ENCODE assay signal across 9 cellular contexts in the genomic region with DNA sequence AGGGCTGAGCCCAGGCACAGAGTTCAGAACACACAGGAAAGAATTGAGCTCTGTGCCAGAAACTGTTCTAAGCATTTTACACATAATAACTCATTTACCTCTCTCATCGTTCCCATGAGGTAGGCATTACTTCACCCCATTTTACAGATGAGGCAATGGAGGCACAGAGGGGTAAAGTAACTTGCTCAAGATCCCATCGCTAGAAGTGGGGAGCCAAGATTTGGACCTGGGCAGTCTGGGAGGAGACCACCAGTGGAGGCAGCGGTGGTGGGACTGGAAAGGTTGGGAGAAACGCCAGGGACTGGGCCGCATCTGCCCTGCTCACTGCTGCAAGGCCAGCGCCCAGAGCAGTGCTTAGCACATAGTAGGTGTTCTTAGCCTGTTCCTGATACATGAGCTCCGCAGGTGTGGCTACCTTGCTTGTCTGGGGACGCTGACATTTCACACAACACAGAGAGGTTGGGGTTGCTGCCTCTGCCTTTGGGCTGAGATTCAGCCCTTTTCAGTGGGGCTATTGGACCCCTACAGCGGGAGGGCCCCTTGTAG. TPM values are rescaled to one million over a fixed set of nuclear protein-coding genes. Genes with fewer than 3 reads are reported as not detected.
A peak's percentile ranks its signal among the peaks of the same experiment; 100 is the strongest.
DNase-seq lines count a peak whose midpoint lies in the region; ATAC-seq and TF ChIP-seq lines count a peak whose summit lies in the region.
"Had no signal": no experiment of that assay in that cellular context is flagged by ENCODE, and none has a peak within 500 bp of the region (broad histone marks: within the 10 kb centered on the region; RNA-seq: fewer than 3 reads in every experiment).

No MANE protein-coding gene starts in this region.

- peak in 1 of 10 experiments; percentile 29 for DNase-seq in CD4-positive, alpha-beta T cell
- no peak for DNase-seq in Panc1 (ENCODE audit: low read depth, low spot score)
- no peak for DNase-seq in effector memory CD8-positive, alpha-beta T cell
- no peak for DNase-seq in osteoblast (ENCODE audit: insufficient read length, low spot score, missing footprints)
- DNase-seq in OCI-M2 (lab: John Stamatoyannopoulos, UW; ENCODE audit: unreplicated experiment) = no peak
- no peak for DNase-seq in GM19238 (ENCODE audit: insufficient read length, low spot score)

- H3K9me3 ChIP-seq in CD4-positive, alpha-beta T cell (ENCODE audit: control insufficient read depth, low read length) = no peaks in the 10 kb centered on the region
- H3K9me3 ChIP-seq in Panc1 (ENCODE audit: control insufficient read depth, insufficient read depth, low read depth, low read length) = no peaks in the 10 kb centered on the region
- H3K9me3 ChIP-seq in osteoblast (ENCODE audit: low read depth, low read length) = no peaks in the 10 kb centered on the region
- H3K9me3 ChIP-seq: psoas muscle had no signal

- no peak overlapping the region for H3K27ac ChIP-seq in CD4-positive, alpha-beta T cell (ENCODE audit: low read depth, low read length)
- peak overlapping the region; percentile 93 for H3K27ac ChIP-seq in Panc1 (ENCODE audit: low read length)
- peak overlapping the region; percentile 12 for H3K27ac ChIP-seq in osteoblast (ENCODE audit: low read depth, low read length)
- H3K27ac ChIP-seq: psoas muscle had no signal

- intact Hi-C loops in CD4-positive, alpha-beta T cell (cut with DNase I, micrococcal nuclease) = loop anchor here in 1 of 2 experiments (5.0 kb wide), 1 partner anchor 116 kb away; no protein-coding TSS in a partner anchor
- intact Hi-C loops in Panc1 (cut with micrococcal nuclease; ENCODE audit: unreplicated experiment) = loop anchor here (5.0 kb wide), 1 partner anchor 121 kb away; the partner anchor contains the start of gene CSF1

- no peak overlapping the region for H2AFZ ChIP-seq in osteoblast (ENCODE audit: low read length)

- CTCF ChIA-PET in CD4-positive, alpha-beta T cell (lab: Charles Lee) = interaction anchor here (0.6 to 3.1 kb wide), 10 partner anchors 10 to 192 kb away, joined by 3 to 31 read pairs (median 4); partner anchors contain the start of gene AHCYL1
- CTCF ChIA-PET in Panc1 (lab: Charles Lee) = interaction anchor here (0.6 to 2.8 kb wide), 3 partner anchors 15 to 193 kb away, joined by 3 to 19 read pairs (median 7); partner anchors contain the start of gene AHCYL1

- peak overlapping the region; percentile 25 for H3K4me2 ChIP-seq in osteoblast (ENCODE audit: insufficient read depth, low read length)

- H3K36me3 Mint-ChIP-seq in CD4-positive, alpha-beta T cell (ENCODE audit: low read depth) = no peaks in the 10 kb centered on the region
- peaks cover 6% of the 10 kb centered on the region for H3K36me3 Mint-ChIP-seq in effector memory CD8-positive, alpha-beta T cell (ENCODE audit: insufficient read depth)

- no peaks in the 10 kb centered on the region for H3K36me3 ChIP-seq in Panc1 (ENCODE audit: control insufficient read depth, insufficient read depth, low read length)
- H3K36me3 ChIP-seq in osteoblast (ENCODE audit: insufficient read depth, low read length) = no peaks in the 10 kb centered on the region

- in situ Hi-C loops in Panc1 (cut with HindIII; ENCODE audit: low pct_unique_long_range_greater_than_20kb, low sequenced_read_pairs) = no loop called here

- no peaks in the 10 kb centered on the region for H3K79me2 ChIP-seq in osteoblast (ENCODE audit: insufficient read depth, low read length)

- no peak for ATAC-seq in CD4-positive, alpha-beta T cell (ENCODE audit: poor library complexity)
- no peak for ATAC-seq in Panc1
- ATAC-seq in effector memory CD8-positive, alpha-beta T cell (replicated peaks) = no peak
- ATAC-seq in GM19035 (IDR thresholded peaks at IDR 0.05; ENCODE audit: unreplicated experiment) = no peak
- ATAC-seq in GM19328 (IDR thresholded peaks at IDR 0.05; ENCODE audit: unreplicated experiment) = no peak

- no peaks in the 10 kb centered on the region for H3K9me3 Mint-ChIP-seq in CD4-positive, alpha-beta T cell
- no peaks in the 10 kb centered on the region for H3K9me3 Mint-ChIP-seq in effector memory CD8-positive, alpha-beta T cell

- peaks cover 62% of the 10 kb centered on the region for H3K4me1 Mint-ChIP-seq in CD4-positive, alpha-beta T cell (ENCODE audit: low read depth)
- H3K4me1 Mint-ChIP-seq in effector memory CD8-positive, alpha-beta T cell (ENCODE audit: low read depth in 2 of 2) = peaks cover 44 to 58% of the 10 kb centered on the region in 2 donors

- TF ChIP-seq CTCF in CD4-positive, alpha-beta T cell (IDR thresholded peaks at IDR 0.05) = no peak
- TF ChIP-seq CTCF in Panc1 (IDR thresholded peaks at IDR 0.05) (no peak), osteoblast (IDR thresholded peaks at IDR 0.05; ENCODE audit: extremely low read depth, low read depth, low read length) (no peak)

- no TSS peak for BruUV-seq in Panc1 (replicated peaks; lab: Mats Ljungman, UMichigan)

- H3K4me3 ChIP-seq in Panc1 (ENCODE audit: low read depth in 2 of 2, low read length in 2 of 2) (no peak overlapping the region), osteoblast (ENCODE audit: insufficient read depth, low read length) (no peak overlapping the region)
- H3K4me3 ChIP-seq: psoas muscle had no signal

- H3K27ac Mint-ChIP-seq in CD4-positive, alpha-beta T cell = peak overlapping the region; percentile 66
- H3K27ac Mint-ChIP-seq in effector memory CD8-positive, alpha-beta T cell = peak overlapping the region; percentile 92

- POLR2A ChIA-PET in CD4-positive, alpha-beta T cell (lab: Charles Lee) = interaction anchor here (1.1 to 3.7 kb wide), 8 partner anchors 10 to 243 kb away, joined by 4 to 52 read pairs (median 7); partner anchors contain the start of genes AHCYL1 and GNAI3
- POLR2A ChIA-PET in Panc1 (lab: Charles Lee) = interaction anchor here (0.5 to 1.1 kb wide), 3 partner anchors 20 to 159 kb away, joined by 3 to 12 read pairs (median 3); no protein-coding TSS in a partner anchor

- H3K27me3 Mint-ChIP-seq in CD4-positive, alpha-beta T cell = no peaks in the 10 kb centered on the region
- no peaks in the 10 kb centered on the region for H3K27me3 Mint-ChIP-seq in effector memory CD8-positive, alpha-beta T cell

- H3K4me1 ChIP-seq in Panc1 (ENCODE audit: control insufficient read depth, insufficient read depth, low read length) = peaks cover 80% of the 10 kb centered on the region
- H3K4me1 ChIP-seq in osteoblast (ENCODE audit: insufficient read depth, low read length) = peaks cover 47% of the 10 kb centered on the region

- H4K20me1 ChIP-seq in osteoblast (ENCODE audit: insufficient read depth, low read length) = no peaks in the 10 kb centered on the region

- H3K4me3 Mint-ChIP-seq in CD4-positive, alpha-beta T cell = no peak overlapping the region
- peak overlapping the region; percentile 57 to 66 for H3K4me3 Mint-ChIP-seq in effector memory CD8-positive, alpha-beta T cell

- no peaks in the 10 kb centered on the region for H3K27me3 ChIP-seq in CD4-positive, alpha-beta T cell (ENCODE audit: control insufficient read depth, insufficient read depth, low read length)
- no peaks in the 10 kb centered on the region for H3K27me3 ChIP-seq in Panc1 (ENCODE audit: control insufficient read depth, insufficient read depth, low read length)
- no peaks in the 10 kb centered on the region for H3K27me3 ChIP-seq in osteoblast (ENCODE audit: insufficient read depth, low read length)

RNA-seq across cellular contexts. Expression of gene EPS8L3, which starts 27.8 kb away (rescaled TPM):
- not detected for total RNA-seq in CD4-positive, alpha-beta T cell
- total RNA-seq in Panc1 (2021; ENCODE audit: unreplicated experiment) (not detected), osteoblast (not detected in 2 replicates)
- not detected for polyA plus RNA-seq in Panc1 (2012; ENCODE audit: insufficient read length)

RNA-seq across cellular contexts. Expression of gene GSTM3, which starts 50.7 kb away (rescaled TPM):
- total RNA-seq in CD4-positive, alpha-beta T cell = 10 to 100 TPM; 14.8 to 15.4 TPM
- 93.1 TPM for total RNA-seq in Panc1 (2021; ENCODE audit: unreplicated experiment)
- polyA plus RNA-seq in Panc1 (2012; ENCODE audit: insufficient read length) = 78.4 TPM
- 49.9 and 50.1 TPM in 2 replicates for total RNA-seq in osteoblast
